8 cellular contexts compared by ENCODE assay signal in genomic region chr14:50396636-50397460, GRCh38. TPM values are rescaled to one million over a fixed set of nuclear protein-coding genes. Genes with fewer than 3 reads are reported as not detected.
DNase-seq lines count a peak whose midpoint lies in the region; ATAC-seq and TF ChIP-seq lines count a peak whose summit lies in the region.

Gene CDKL1 (minus strand): TSS chr14:50396881. CDS start chr14:50395868, 1,013 bp downstream.

- intact Hi-C loops in head of caudate nucleus (cut with DNase I) = loop anchor here (10.0 kb wide), 2 partner anchors 52 to 82 kb away; partner anchors contain the start of genes DMAC2L and L2HGDH
- intact Hi-C loops in thyroid gland (cut with DNase I) = loop anchor here (10.0 kb wide), 1 partner anchor 52 kb away; no protein-coding TSS in a partner anchor

- ATAC-seq in GM19324 (IDR thresholded peaks at IDR 0.05; ENCODE audit: low FRiP score, unreplicated experiment) = peak; percentile 56
- peak; percentile 53 for ATAC-seq in HG03521 (IDR thresholded peaks at IDR 0.05; ENCODE audit: unreplicated experiment)

- peak in 1 of 2 donors; percentile 87 for TF ChIP-seq POLR2A in thyroid gland (IDR thresholded peaks at IDR 0.05)

- H3K4me1 Mint-ChIP-seq in activated naive CD8-positive, alpha-beta T cell treated with anti-CD3 and anti-CD28 coated beads for 36 hours = peaks cover 18% of the 10 kb centered on the region

- DNase-seq in CD1c-positive myeloid dendritic cell (ENCODE audit: extremely low spot score) (peak; percentile 78), SJCRH30 (peak; percentile 76 to 77), head of caudate nucleus (peak in 40 of 42 donors; percentile 15 to 75 (median 52)), occipital lobe (lab: John Stamatoyannopoulos, UW) (peak; percentile 64), thyroid gland (peak; percentile 72 to 75)
- DNase-seq in activated naive CD8-positive, alpha-beta T cell treated with anti-CD3 and anti-CD28 coated beads for 36 hours = peak; percentile 66

- H3K9me3 Mint-ChIP-seq in activated naive CD8-positive, alpha-beta T cell treated with anti-CD3 and anti-CD28 coated beads for 36 hours = no peaks in the 10 kb centered on the region

- no peaks in the 10 kb centered on the region for H3K9me3 ChIP-seq in SJCRH30 (replicated peaks)
- H3K9me3 ChIP-seq in thyroid gland = no peaks in the 10 kb centered on the region

- H3K36me3 Mint-ChIP-seq in activated naive CD8-positive, alpha-beta T cell treated with anti-CD3 and anti-CD28 coated beads for 36 hours = peaks cover 10% of the 10 kb centered on the region

- peak within 1 kb of the TSS; percentile 85 for H3K27ac Mint-ChIP-seq in activated naive CD8-positive, alpha-beta T cell treated with anti-CD3 and anti-CD28 coated beads for 36 hours

- H3K4me3 Mint-ChIP-seq in activated naive CD8-positive, alpha-beta T cell treated with anti-CD3 and anti-CD28 coated beads for 36 hours = peak within 1 kb of the TSS; percentile 83

- H3K27me3 ChIP-seq in SJCRH30 (no peaks in the 10 kb centered on the region), thyroid gland (no peaks in the 10 kb centered on the region)

- H3K27ac ChIP-seq in SJCRH30 = peak within 1 kb of the TSS; percentile 76
- H3K27ac ChIP-seq in thyroid gland = peak within 1 kb of the TSS; percentile 83 to 95 (median 91)

- 0 out of 2 replicates have a peak, but pooled peaks cover 3% of the 10 kb centered on the region for H3K4me1 ChIP-seq in SJCRH30
- H3K4me1 ChIP-seq in thyroid gland = peaks cover 35 to 44% of the 10 kb centered on the region in 2 donors

- H3K36me3 ChIP-seq in SJCRH30 = no peaks in the 10 kb centered on the region
- no peaks in the 10 kb centered on the region for H3K36me3 ChIP-seq in thyroid gland

- peak in 1 of 6 experiments; percentile 5 for TF ChIP-seq CTCF in thyroid gland (IDR thresholded peaks at IDR 0.05)

- WGBS in thyroid gland, 2 donors = 7 to 14% methylated on average over 7 to 27 of the region's 77 CpGs

- H3K27me3 Mint-ChIP-seq in activated naive CD8-positive, alpha-beta T cell treated with anti-CD3 and anti-CD28 coated beads for 36 hours = peaks cover 15% of the 10 kb centered on the region

- H3K4me3 ChIP-seq in SJCRH30 (peak within 1 kb of the TSS; percentile 66), thyroid gland (replicated peaks in 1 of 3) (peak within 1 kb of the TSS; percentile 10 to 67 (median 53))

RNA-seq across cellular contexts. Expression of gene CDKL1, which starts in this region (rescaled TPM):
- 4.5 and 6.1 TPM in 2 replicates for total RNA-seq in SJCRH30 (2014; rRNA removed; shearing (Covaris generic))
- 1 to 10 TPM; 6.5 to 7.4 TPM for total RNA-seq in activated naive CD8-positive, alpha-beta T cell treated with anti-CD3 and anti-CD28 coated beads for 36 hours
- total RNA-seq in occipital lobe (17.5 TPM), thyroid gland (10 to 100 TPM; 18.6 to 37.9 (median 35.5) TPM)

Comparison
In these comparisons a context has a peak if more than half of its experiments do, and no peak if none do; other contexts are left out.
1. Peak in every context shown above with its lines: DNase-seq, ATAC-seq, H3K4me3 ChIP-seq and H3K27ac ChIP-seq.